Comparison of ENCODE assay signal across 10 cellular contexts in genomic region chr12:112420740-112421139, GRCh38. TPM values are rescaled to one million over a fixed set of nuclear protein-coding genes. Genes with fewer than 3 reads are reported as not detected.
DNase-seq lines count a peak whose midpoint lies in the region; ATAC-seq, FAIRE-seq and TF ChIP-seq lines count a peak whose summit lies in the region.
"Had no signal": no experiment of that assay in that cellular context is flagged by ENCODE, and none has a peak within 500 bp of the region (broad histone marks: within the 10 kb centered on the region; RNA-seq: fewer than 3 reads in every experiment).

No MANE protein-coding gene starts in this region.

- no peak overlapping the region for H3K9ac ChIP-seq in SK-N-SH
- no peak overlapping the region for H3K9ac ChIP-seq in endothelial cell of umbilical vein (replicated peaks; ENCODE audit: extremely low read depth, insufficient read depth, low read length)
- no peak overlapping the region for H3K9ac ChIP-seq in skeletal muscle satellite cell (ENCODE audit: low read depth, low read length)

- TF ChIP-seq EP300 in SK-N-SH (IDR thresholded peaks at IDR 0.05; ENCODE audit: borderline replicate concordance in 1 of 2, low read depth in 1 of 2, low read length in 1 of 2): no peak

- ATAC-seq in SK-N-SH treated with all-trans-retinoic acid at 6 μM for 48 hours (no peak), GM18867 (IDR thresholded peaks at IDR 0.05; ENCODE audit: unreplicated experiment) (no peak), HG02840 (IDR thresholded peaks at IDR 0.05; ENCODE audit: low FRiP score, unreplicated experiment) (no peak)

- H2AFZ ChIP-seq in SK-N-SH (ENCODE audit: low read depth): no peak overlapping the region
- H2AFZ ChIP-seq in PC-9: no peak overlapping the region
- H2AFZ ChIP-seq in endothelial cell of umbilical vein (ENCODE audit: low read depth, low read length): no peak overlapping the region

- TF ChIP-seq POLR2A in endothelial cell of umbilical vein (IDR thresholded peaks at IDR 0.05; ENCODE audit: low read depth, low read length): no peak

- H4K20me1 ChIP-seq in SK-N-SH (ENCODE audit: insufficient read depth) (peaks cover 56% of the 10 kb centered on the region), PC-9 (ENCODE audit: insufficient read depth) (peaks cover 53% of the 10 kb centered on the region), endothelial cell of umbilical vein (replicated peaks; ENCODE audit: control insufficient read depth, extremely low read depth, insufficient read depth, low read length) (peaks cover 13% of the 10 kb centered on the region)

- H3F3A ChIP-seq in SK-N-SH (replicated peaks; ENCODE audit: insufficient read depth) (peaks cover 14% of the 10 kb centered on the region), PC-9 (ENCODE audit: insufficient read depth, low read depth) (peaks cover 22% of the 10 kb centered on the region; the same call in 1 of the 2 replicates)

- H3K79me2 ChIP-seq in SK-N-SH (ENCODE audit: insufficient read depth): peaks cover 76% of the 10 kb centered on the region
- peaks cover 73% of the 10 kb centered on the region for H3K79me2 ChIP-seq in PC-9 (ENCODE audit: low read depth)
- peaks cover 67% of the 10 kb centered on the region for H3K79me2 ChIP-seq in endothelial cell of umbilical vein (ENCODE audit: control insufficient read depth, insufficient read depth, low read length)

- peaks cover 0 to 8% of the 10 kb centered on the region in 2 experiments; a peak in 2 of 4 replicates for H3K4me1 ChIP-seq in SK-N-SH (ENCODE audit: control insufficient read depth in 1 of 2, insufficient read depth in 2 of 2, low read depth in 1 of 2, low read length in 1 of 2)
- peaks cover 13% of the 10 kb centered on the region for H3K4me1 ChIP-seq in PC-9 (replicated peaks; ENCODE audit: insufficient read depth)
- peaks cover 21% of the 10 kb centered on the region for H3K4me1 ChIP-seq in endothelial cell of umbilical vein (ENCODE audit: control insufficient read depth, extremely low read depth, insufficient read depth, low read length)
- H3K4me1 ChIP-seq in skeletal muscle satellite cell (ENCODE audit: control insufficient read depth, insufficient read depth, low read length): peaks cover 18% of the 10 kb centered on the region

- 89% methylated on average over 3 of the region's 3 CpGs for WGBS in SK-N-SH (ENCODE audit: low lambda C conversion rate)

- peak overlapping the region; percentile 95 for H3K4me2 ChIP-seq in SK-N-SH
- peak overlapping the region; percentile 81 for H3K4me2 ChIP-seq in PC-9
- peak overlapping the region; percentile 15 for H3K4me2 ChIP-seq in endothelial cell of umbilical vein (ENCODE audit: insufficient read depth, low read length)
- peak overlapping the region; percentile 50 for H3K4me2 ChIP-seq in skeletal muscle satellite cell (ENCODE audit: low read length)

- no peak for DNase-seq in SK-N-SH
- no peak for DNase-seq in PC-9
- DNase-seq in endothelial cell of umbilical vein (ENCODE audit: low read depth, low spot score): no peak
- no peak for DNase-seq in hippocampal formation (lab: John Stamatoyannopoulos, UW)
- DNase-seq: NCI-H146, testis had no signal

- no peaks in the 10 kb centered on the region for H3K9me1 ChIP-seq in endothelial cell of umbilical vein (replicated peaks; ENCODE audit: control insufficient read depth, extremely low read depth, insufficient read depth, low read length)

- H3K9me2 ChIP-seq in SK-N-SH: no peaks in the 10 kb centered on the region
- no peaks in the 10 kb centered on the region for H3K9me2 ChIP-seq in PC-9 (ENCODE audit: insufficient read depth)

- POLR2A ChIA-PET in SK-N-SH (lab: Yijun Ruan, JAX) (no interaction called here), PC-9 (lab: Charles Lee; ENCODE audit: unreplicated experiment) (no interaction called here), endothelial cell of umbilical vein (lab: Charles Lee) (no interaction called here)

- H3K36me3 ChIP-seq in SK-N-SH (replicated peaks in 1 of 2; ENCODE audit: control insufficient read depth in 1 of 2, insufficient read depth in 2 of 2, low read length in 1 of 2) (peaks cover 0 to 2% of the 10 kb centered on the region in 2 experiments), PC-9 (ENCODE audit: low read depth) (peaks cover 7% of the 10 kb centered on the region; the same call in 1 of the 2 replicates), endothelial cell of umbilical vein (ENCODE audit: control insufficient read depth in 2 of 2, extremely low read depth in 1 of 2, insufficient read depth in 2 of 2, low read length in 2 of 2) (no peaks in the 10 kb centered on the region), skeletal muscle satellite cell (ENCODE audit: insufficient read depth, low read length) (no peaks in the 10 kb centered on the region)

- CTCF ChIA-PET in SK-N-SH (lab: Yijun Ruan, JAX) (no interaction called here), PC-9 (lab: Charles Lee) (no interaction called here), endothelial cell of umbilical vein (lab: Charles Lee) (no interaction called here)

- TF ChIP-seq RAD21 in SK-N-SH (IDR thresholded peaks at IDR 0.05; ENCODE audit: low read length): no peak

- intact Hi-C loops in PC-9 (cut with micrococcal nuclease; ENCODE audit: unreplicated experiment): no loop called here
- intact Hi-C loops in endothelial cell of umbilical vein (cut with micrococcal nuclease): no loop called here

- BruUV-seq in PC-9 (replicated peaks; lab: Mats Ljungman, UMichigan): no TSS peak
- no TSS peak for BruUV-seq in endothelial cell of umbilical vein (replicated peaks; lab: Mats Ljungman, UMichigan)

- H3K9me3 ChIP-seq in SK-N-SH: no peaks in the 10 kb centered on the region
- H3K9me3 ChIP-seq in PC-9 (ENCODE audit: insufficient read depth, low read depth): no peaks in the 10 kb centered on the region
- no peaks in the 10 kb centered on the region for H3K9me3 ChIP-seq in endothelial cell of umbilical vein (replicated peaks; ENCODE audit: control insufficient read depth, insufficient read depth, low read length)
- H3K9me3 ChIP-seq in skeletal muscle satellite cell (replicated peaks; ENCODE audit: low read length): no peaks in the 10 kb centered on the region
- H3K9me3 ChIP-seq: testis had no signal

- no peak for TF ChIP-seq CTCF in SK-N-SH (IDR thresholded peaks at IDR 0.05)
- no peak for TF ChIP-seq CTCF in PC-9 (conservative IDR thresholded peaks at IDR 0.05)
- no peak for TF ChIP-seq CTCF in endothelial cell of umbilical vein (IDR thresholded peaks at IDR 0.05; ENCODE audit: extremely low read depth in 1 of 2, insufficient read depth in 1 of 2, low read depth in 1 of 2, low read length in 2 of 2)

- H3K27ac ChIP-seq in SK-N-SH (ENCODE audit: low read depth in 2 of 2, low read length in 1 of 2) (no peak overlapping the region), PC-9 (no peak overlapping the region), endothelial cell of umbilical vein (ENCODE audit: insufficient read depth, low read depth, low read length) (no peak overlapping the region)

- dilution Hi-C loops in endothelial cell of umbilical vein (cut with MboI; ENCODE audit: extremely low pct_ligation_motif_present, low sequenced_read_pairs): no loop called here

- H3K4me3 ChIP-seq in SK-N-SH (ENCODE audit: low read depth in 2 of 2, low read length in 1 of 2) (no peak overlapping the region), PC-9 (no peak overlapping the region; the same call in 1 of the 2 replicates), endothelial cell of umbilical vein (replicated peaks in 1 of 3; ENCODE audit: insufficient read depth in 1 of 3, low read depth in 1 of 3, low read length in 3 of 3) (no peak overlapping the region), skeletal muscle satellite cell (ENCODE audit: low read length) (no peak overlapping the region)
- H3K4me3 ChIP-seq: testis had no signal

- no peak for FAIRE-seq in endothelial cell of umbilical vein (lab: Jason Lieb, UNC)

- H3K27me3 ChIP-seq in SK-N-SH (ENCODE audit: insufficient read depth): no peaks in the 10 kb centered on the region
- H3K27me3 ChIP-seq in PC-9 (ENCODE audit: insufficient read depth, low read depth): no peaks in the 10 kb centered on the region
- H3K27me3 ChIP-seq in endothelial cell of umbilical vein (ENCODE audit: control insufficient read depth in 2 of 2, insufficient read depth in 2 of 2, low read length in 2 of 2): no peaks in the 10 kb centered on the region
- H3K27me3 ChIP-seq in skeletal muscle satellite cell (ENCODE audit: control insufficient read depth, insufficient read depth, low read length): no peaks in the 10 kb centered on the region
- H3K27me3 ChIP-seq: testis had no signal

RNA-seq across cellular contexts. Expression of gene PTPN11, which starts 2.0 kb away (rescaled TPM):
- polyA plus RNA-seq in SK-N-SH (2012; rRNA removed) (47.8 and 48.3 TPM in 2 replicates), endothelial cell of umbilical vein (22.4 and 36.5 TPM in 2 replicates)
- polyA plus RNA-seq in SK-N-SH (2012; cell fraction: cytosol; rRNA removed): 52.2 and 55.5 TPM in 2 replicates
- polyA plus RNA-seq in SK-N-SH (2012; cell fraction: nucleus; rRNA removed): 30.4 and 37.8 TPM in 2 replicates
- total RNA-seq in PC-9 (2021) (91.2 and 113 TPM in 2 replicates), endothelial cell of umbilical vein (104 and 107 TPM in 2 replicates)
- polyA plus RNA-seq in endothelial cell of umbilical vein (2011; cell fraction: cytosol; rRNA removed): 38.5 and 42.5 TPM in 2 replicates
- 34.1 and 44.1 TPM in 2 replicates for polyA plus RNA-seq in endothelial cell of umbilical vein (2011; cell fraction: nucleus; rRNA removed)
- 64.9 and 86.2 TPM in 2 replicates for polyA plus RNA-seq in endothelial cell of umbilical vein (2012)
- polyA minus RNA-seq in endothelial cell of umbilical vein: 66.6 and 71.7 TPM in 2 replicates
- polyA minus RNA-seq in endothelial cell of umbilical vein (2011; cell fraction: cytosol; rRNA and poly(A)+ RNA removed): 70.4 TPM
- polyA minus RNA-seq in endothelial cell of umbilical vein (2011; cell fraction: nucleus; rRNA and poly(A)+ RNA removed): 24.0 and 30.3 TPM in 2 replicates
- 81.0 and 112 TPM in 2 replicates for total RNA-seq in skeletal muscle satellite cell (2012; rRNA removed)

RNA-seq across cellular contexts. Expression of gene RPL6, which starts 11.3 kb away (rescaled TPM):
- 2,073 and 2,479 TPM in 2 replicates for polyA plus RNA-seq in SK-N-SH (2012; rRNA removed)
- 2,881 and 3,723 TPM in 2 replicates for polyA plus RNA-seq in SK-N-SH (2012; cell fraction: cytosol; rRNA removed)
- polyA plus RNA-seq in SK-N-SH (2012; cell fraction: nucleus; rRNA removed): 553 and 707 TPM in 2 replicates
- 1,421 and 1,543 TPM in 2 replicates for total RNA-seq in PC-9 (2021)
- total RNA-seq in endothelial cell of umbilical vein: 1,359 and 1,385 TPM in 2 replicates
- 773 and 998 TPM in 2 replicates for polyA plus RNA-seq in endothelial cell of umbilical vein
- 2,036 and 2,074 TPM in 2 replicates for polyA plus RNA-seq in endothelial cell of umbilical vein (2011; cell fraction: cytosol; rRNA removed)
- 552 and 631 TPM in 2 replicates for polyA plus RNA-seq in endothelial cell of umbilical vein (2011; cell fraction: nucleus; rRNA removed)
- polyA plus RNA-seq in endothelial cell of umbilical vein (2012): 2,142 and 2,144 TPM in 2 replicates
- 289 and 336 TPM in 2 replicates for polyA minus RNA-seq in endothelial cell of umbilical vein
- 430 TPM for polyA minus RNA-seq in endothelial cell of umbilical vein (2011; cell fraction: cytosol; rRNA and poly(A)+ RNA removed)
- polyA minus RNA-seq in endothelial cell of umbilical vein (2011; cell fraction: nucleus; rRNA and poly(A)+ RNA removed): 80.6 and 105 TPM in 2 replicates
- 1,565 and 1,771 TPM in 2 replicates for total RNA-seq in skeletal muscle satellite cell (2012; rRNA removed)

RNA-seq across cellular contexts. Expression of gene HECTD4, which starts 38.5 kb away (rescaled TPM):
- 9.3 and 14.6 TPM in 2 replicates for polyA plus RNA-seq in SK-N-SH (2012; rRNA removed)
- polyA plus RNA-seq in SK-N-SH (2012; cell fraction: cytosol; rRNA removed): 6.3 and 7.8 TPM in 2 replicates
- 62.9 and 77.2 TPM in 2 replicates for polyA plus RNA-seq in SK-N-SH (2012; cell fraction: nucleus; rRNA removed)
- total RNA-seq in PC-9 (2021): 37.4 and 39.8 TPM in 2 replicates
- 38.8 and 47.7 TPM in 2 replicates for total RNA-seq in endothelial cell of umbilical vein
- polyA plus RNA-seq in endothelial cell of umbilical vein: 9.7 and 11.1 TPM in 2 replicates
- 8.8 and 10.2 TPM in 2 replicates for polyA plus RNA-seq in endothelial cell of umbilical vein (2011; cell fraction: cytosol; rRNA removed)
- polyA plus RNA-seq in endothelial cell of umbilical vein (2011; cell fraction: nucleus; rRNA removed): 58.1 and 58.5 TPM in 2 replicates
- polyA plus RNA-seq in endothelial cell of umbilical vein (2012): 18.0 and 23.4 TPM in 2 replicates
- polyA minus RNA-seq in endothelial cell of umbilical vein: 55.3 and 58.0 TPM in 2 replicates
- 19.2 TPM for polyA minus RNA-seq in endothelial cell of umbilical vein (2011; cell fraction: cytosol; rRNA and poly(A)+ RNA removed)
- polyA minus RNA-seq in endothelial cell of umbilical vein (2011; cell fraction: nucleus; rRNA and poly(A)+ RNA removed): 97.5 and 125 TPM in 2 replicates
- total RNA-seq in skeletal muscle satellite cell (2012; rRNA removed): 14.6 and 17.7 TPM in 2 replicates

Comparison
In these comparisons a context has a peak if more than half of its experiments do, and no peak if none do; other contexts are left out.
1. H3K4me2 ChIP-seq: peak in every context shown above with its lines; median percentile 95 in SK-N-SH; 81 in PC-9; 50 in skeletal muscle satellite cell; 15 in endothelial cell of umbilical vein.